Comparison of ENCODE assay signal across 24 cellular contexts in genomic region chr6:125940691-125941090, GRCh38. TPM values are rescaled to one million over a fixed set of nuclear protein-coding genes. Genes with fewer than 3 reads are reported as not detected.
DNase-seq lines count a peak whose midpoint lies in the region; ATAC-seq and TF ChIP-seq lines count a peak whose summit lies in the region.
"Had no signal": no experiment of that assay in that cellular context is flagged by ENCODE, and none has a peak within 500 bp of the region (broad histone marks: within the 10 kb centered on the region; RNA-seq: fewer than 3 reads in every experiment).

No MANE protein-coding gene starts in this region.

- intact Hi-C loops in IMR-90 (cut with micrococcal nuclease) (no loop called here), breast epithelium (cut with DNase I; ENCODE audit: low total_unique reads) (no loop called here), vagina (cut with DNase I) (no loop called here)
- intact Hi-C loops in naive thymus-derived CD4-positive, alpha-beta T cell (cut with micrococcal nuclease): no loop called here

- H3K56ac ChIP-seq in IMR-90 (ENCODE audit: extremely low read depth, insufficient read depth, low read length): no peak overlapping the region; the same call in 1 of the 2 replicates

- H4K8ac ChIP-seq in IMR-90 (ENCODE audit: low read depth in 2 of 2, low read length in 2 of 2): peak overlapping the region; percentile 63 to 76

- BruUV-seq in IMR-90 (replicated peaks; lab: Mats Ljungman, UMichigan): no TSS peak

- H3K4me1 ChIP-seq in IMR-90 (ENCODE audit: control insufficient read depth, insufficient read depth, low read length): peaks cover 18% of the 10 kb centered on the region
- H3K4me1 ChIP-seq in breast epithelium: no peaks in the 10 kb centered on the region
- peaks cover 43% of the 10 kb centered on the region for H3K4me1 ChIP-seq in hepatocyte (ENCODE audit: insufficient read depth)
- H3K4me1 ChIP-seq in vagina: peaks cover 23% of the 10 kb centered on the region
- no peaks in the 10 kb centered on the region for H3K4me1 ChIP-seq in naive thymus-derived CD4-positive, alpha-beta T cell (ENCODE audit: control insufficient read depth in 2 of 2, insufficient read depth in 2 of 2, low read length in 2 of 2)
- H3K4me1 ChIP-seq: testis had no signal

- H3K14ac ChIP-seq in IMR-90 (replicated peaks; ENCODE audit: low read depth, low read length): peak overlapping the region; percentile 17; the same call in 1 of the 2 replicates

- TF ChIP-seq POLR2A in IMR-90 (IDR thresholded peaks at IDR 0.05; ENCODE audit: low read depth, low read length): no peak
- no peak for TF ChIP-seq POLR2A in breast epithelium (IDR thresholded peaks at IDR 0.05)
- no peak for TF ChIP-seq POLR2A in vagina (IDR thresholded peaks at IDR 0.05)

- peak; percentile 45 for ATAC-seq in IMR-90 (ENCODE audit: low read depth)
- ATAC-seq in naive thymus-derived CD4-positive, alpha-beta T cell: no peak
- no peak for ATAC-seq in HG03354 (IDR thresholded peaks at IDR 0.05; ENCODE audit: poor library complexity, severe bottlenecking, unreplicated experiment)
- ATAC-seq: heart right ventricle, sciatic nerve had no signal

- H3K18ac ChIP-seq in IMR-90 (ENCODE audit: low read depth, low read length): peak overlapping the region; percentile 76

- no CpG with 5 or more reads among the region's 3 CpGs for WGBS in IMR-90 (ENCODE audit: extremely low coverage in 2 of 2, insufficient read length in 1 of 2), 2 experiments
- 42% methylated on average over 3 of the region's 3 CpGs for WGBS in hepatocyte (ENCODE audit: low lambda C conversion rate, missing lambda C conversion rate)

- peak overlapping the region; percentile 63 for H3K4ac ChIP-seq in IMR-90 (ENCODE audit: low read depth, low read length)

- H3K79me1 ChIP-seq in IMR-90 (ENCODE audit: low read depth in 1 of 2, low read length in 2 of 2): no peaks in the 10 kb centered on the region

- H4K5ac ChIP-seq in IMR-90 (ENCODE audit: low read depth, low read length): peak overlapping the region; percentile 10

- H3K4me3 ChIP-seq in IMR-90 (ENCODE audit: insufficient read depth, low read depth, low read length) (no peak overlapping the region), breast epithelium (no peak overlapping the region), hepatocyte (no peak overlapping the region), vagina (no peak overlapping the region)
- H3K4me3 ChIP-seq in naive thymus-derived CD4-positive, alpha-beta T cell (ENCODE audit: low read length): no peak overlapping the region
- H3K4me3 ChIP-seq: heart right ventricle, testis had no signal

- H3K9me1 ChIP-seq in IMR-90 (ENCODE audit: insufficient read depth, low read length): no peaks in the 10 kb centered on the region

- H3K36me3 Mint-ChIP-seq in naive thymus-derived CD4-positive, alpha-beta T cell: peaks cover 0 to under 1% (median 0%) of the 10 kb centered on the region in 5 donors
- H3K36me3 Mint-ChIP-seq: CD14-positive monocyte had no signal

- peak overlapping the region; percentile 83 for H2BK20ac ChIP-seq in IMR-90 (ENCODE audit: low read depth, low read length)

- peak overlapping the region; percentile 58; the same call in 1 of the 2 replicates for H4K91ac ChIP-seq in IMR-90 (ENCODE audit: insufficient read depth, low read depth, low read length)

- H3K36me3 ChIP-seq in IMR-90 (ENCODE audit: control insufficient read depth, insufficient read depth, low read length) (no peaks in the 10 kb centered on the region), breast epithelium (no peaks in the 10 kb centered on the region), hepatocyte (replicated peaks; ENCODE audit: insufficient read depth, low read depth) (no peaks in the 10 kb centered on the region), vagina (no peaks in the 10 kb centered on the region)
- H3K36me3 ChIP-seq in naive thymus-derived CD4-positive, alpha-beta T cell (ENCODE audit: control insufficient read depth in 2 of 3, insufficient read depth in 3 of 3, low read length in 3 of 3): no peaks in the 10 kb centered on the region
- H3K36me3 ChIP-seq: heart right ventricle had no signal

- no peak overlapping the region for H3K4me2 ChIP-seq in IMR-90 (ENCODE audit: low read depth, low read length)
- H3K4me2 ChIP-seq in hepatocyte: no peak overlapping the region

- peak overlapping the region; percentile 52; the same call in 2 of the 3 replicates for H2BK15ac ChIP-seq in IMR-90 (ENCODE audit: low read depth, low read length)

- H3K4me1 Mint-ChIP-seq in naive thymus-derived CD4-positive, alpha-beta T cell: peaks cover 0 to 14% (median 0%) of the 10 kb centered on the region in 7 donors

- H3K9me3 Mint-ChIP-seq in naive thymus-derived CD4-positive, alpha-beta T cell: peaks cover 0 to 2% (median 0%) of the 10 kb centered on the region in 11 donors
- H3K9me3 Mint-ChIP-seq: T-helper 2 cell treated with Interferon-gamma antibody and Interleukin-4, amounts not matched to agents 5 μg/mL and 100 μg/mL, for 36 hours had no signal

- no peaks in the 10 kb centered on the region for H3K9me3 ChIP-seq in IMR-90 (ENCODE audit: control insufficient read depth, insufficient read depth, low read length)
- H3K9me3 ChIP-seq in breast epithelium: no peaks in the 10 kb centered on the region
- no peaks in the 10 kb centered on the region for H3K9me3 ChIP-seq in hepatocyte (ENCODE audit: low read depth)
- no peaks in the 10 kb centered on the region for H3K9me3 ChIP-seq in vagina
- H3K9me3 ChIP-seq in naive thymus-derived CD4-positive, alpha-beta T cell (ENCODE audit: control insufficient read depth in 2 of 3, low read length in 3 of 3): no peaks in the 10 kb centered on the region
- H3K9me3 ChIP-seq: heart right ventricle, testis had no signal

- peak overlapping the region; percentile 32 for H2BK5ac ChIP-seq in IMR-90 (ENCODE audit: low read depth, low read length, poor library complexity, severe bottlenecking)

- H3K27ac ChIP-seq in IMR-90 (ENCODE audit: insufficient read depth, low read length): no peak overlapping the region
- H3K27ac ChIP-seq in breast epithelium: peak overlapping the region; percentile 52 to 61
- peak overlapping the region; percentile 15 for H3K27ac ChIP-seq in hepatocyte
- H3K27ac ChIP-seq in vagina: peak overlapping the region; percentile 34
- H3K27ac ChIP-seq in naive thymus-derived CD4-positive, alpha-beta T cell (ENCODE audit: low read depth, low read length): no peak overlapping the region
- H3K27ac ChIP-seq: testis had no signal

- H3K9ac ChIP-seq in IMR-90 (ENCODE audit: low read depth, low read length): no peak overlapping the region

- TF ChIP-seq CTCF in IMR-90 (conservative IDR thresholded peaks at IDR 0.05; ENCODE audit: low read depth, low read length): no peak
- TF ChIP-seq CTCF in breast epithelium (IDR thresholded peaks at IDR 0.05): no peak
- no peak for TF ChIP-seq CTCF in hepatocyte (IDR thresholded peaks at IDR 0.05; ENCODE audit: poor library complexity)
- TF ChIP-seq CTCF in vagina (IDR thresholded peaks at IDR 0.05): no peak

- H2AFZ ChIP-seq in IMR-90 (replicated peaks; ENCODE audit: low read length, poor library complexity) (peak overlapping the region; percentile 75), hepatocyte (no peak overlapping the region)

- H3K27ac Mint-ChIP-seq in naive thymus-derived CD4-positive, alpha-beta T cell: no peak overlapping the region
- H3K27ac Mint-ChIP-seq: CD14-positive monocyte; T-helper 2 cell treated with Interferon-gamma antibody and Interleukin-4, amounts not matched to agents 5 μg/mL and 100 μg/mL, for 36 hours had no signal

- H3K27me3 ChIP-seq in IMR-90 (ENCODE audit: control insufficient read depth, insufficient read depth, low read length) (no peaks in the 10 kb centered on the region), breast epithelium (no peaks in the 10 kb centered on the region), hepatocyte (no peaks in the 10 kb centered on the region), vagina (no peaks in the 10 kb centered on the region)
- H3K27me3 ChIP-seq in naive thymus-derived CD4-positive, alpha-beta T cell (ENCODE audit: control insufficient read depth in 2 of 2, insufficient read depth in 2 of 2, low read length in 2 of 2): no peaks in the 10 kb centered on the region
- H3K27me3 ChIP-seq: testis had no signal

- no peak overlapping the region for H2AK9ac ChIP-seq in IMR-90 (replicated peaks; ENCODE audit: low read depth, low read length, poor library complexity)

- peaks cover 0 to 6% (median 6%) of the 10 kb centered on the region in 5 donors for H3K27me3 Mint-ChIP-seq in naive thymus-derived CD4-positive, alpha-beta T cell

- POLR2A ChIA-PET in IMR-90 (lab: Charles Lee; ENCODE audit: unreplicated experiment): interaction anchor here (0.6 kb wide), 1 partner anchor 195 kb away, joined by 3 read pairs; no protein-coding TSS in a partner anchor
- POLR2A ChIA-PET in naive thymus-derived CD4-positive, alpha-beta T cell (lab: Charles Lee): no interaction called here

- H3K23ac ChIP-seq in IMR-90 (ENCODE audit: low read depth, low read length): peak overlapping the region; percentile 41; the same call in 1 of the 2 replicates

- no peaks in the 10 kb centered on the region for H3K9me2 ChIP-seq in hepatocyte (replicated peaks; ENCODE audit: insufficient read depth)

- in situ Hi-C loops in IMR-90 (cut with MboI; ENCODE audit: low sequenced_read_pairs): no loop called here

- H3K4me3 Mint-ChIP-seq in naive thymus-derived CD4-positive, alpha-beta T cell: no peak overlapping the region
- H3K4me3 Mint-ChIP-seq: CD14-positive monocyte; T-helper 2 cell treated with Interferon-gamma antibody and Interleukin-4, amounts not matched to agents 5 μg/mL and 100 μg/mL, for 36 hours had no signal

- peak; percentile 32 for DNase-seq in IMR-90
- DNase-seq in breast epithelium (ENCODE audit: low spot score in 2 of 2): no peak
- no peak for DNase-seq in hepatocyte (ENCODE audit: low spot score)
- DNase-seq in vagina (ENCODE audit: extremely low spot score in 2 of 2): no peak
- DNase-seq in naive thymus-derived CD4-positive, alpha-beta T cell: no peak
- no peak for DNase-seq in GM19240 (ENCODE audit: insufficient read length, low spot score)
- DNase-seq: activated CD4-positive, CD25-positive, alpha-beta regulatory T cell treated with anti-CD3 and anti-CD28 coated beads, Interleukin-2, amount 50 U/mL, for 72 hours; activated effector memory CD4-positive, alpha-beta T cell treated with anti-CD3 and anti-CD28 coated beads, Interleukin-2, amount 50 U/mL, for 16 hours; anterior cingulate cortex; DMS79 treated with DMSO at 0.1 percent for 48 hours; heart right ventricle; islet precursor cell; KBM-7; NCI-H1105 treated with DMSO at 0.1 percent for 48 hours; NCI-H2227 treated with DMSO at 0.1 percent for 48 hours; NK-92 treated with Interleukin-12 subunit alpha and Interleukin-12 subunit beta, amount 100 ng/mL, for 24 hours; nucleus accumbens; SHP77 treated with DMSO at 0.1 percent for 48 hours; stimulated activated CD4-positive, alpha-beta T cell treated with anti-CD3 and anti-CD28 coated beads, Interleukin-4, amount 100 ng/mL, for 24 hours; testis had no signal

- H3K79me2 ChIP-seq in hepatocyte: no peaks in the 10 kb centered on the region

- H2AK5ac ChIP-seq in IMR-90 (ENCODE audit: low read depth, low read length): no peak overlapping the region

- peak overlapping the region; percentile 76 for H2BK120ac ChIP-seq in IMR-90 (ENCODE audit: low read depth, low read length)

- TF ChIP-seq RAD21 in IMR-90 (IDR thresholded peaks at IDR 0.05; ENCODE audit: low read length): no peak

- CTCF ChIA-PET in IMR-90 (lab: Yijun Ruan, JAX): interaction anchor here (1.2 kb wide), 1 partner anchor 152 kb away, joined by 3 read pairs; no protein-coding TSS in a partner anchor
- CTCF ChIA-PET in naive thymus-derived CD4-positive, alpha-beta T cell (lab: Charles Lee): no interaction called here

- dilution Hi-C loops in IMR-90 (cut with HindIII; ENCODE audit: low sequenced_read_pairs, unreplicated experiment): no loop called here

- H4K20me1 ChIP-seq in IMR-90 (ENCODE audit: insufficient read depth, low read length) (no peaks in the 10 kb centered on the region), hepatocyte (ENCODE audit: insufficient read depth, poor library complexity, severe bottlenecking) (no peaks in the 10 kb centered on the region)

RNA-seq across cellular contexts. Expression of gene HINT3, which starts 15.9 kb away (rescaled TPM):
- total RNA-seq in IMR-90 (2012; rRNA removed) (6.5 and 9.4 TPM in 2 replicates), breast epithelium (10 to 100 TPM; 19.0 to 37.3 (median 26.2) TPM), hepatocyte (28.0 and 32.9 TPM in 2 replicates), vagina (18.4 TPM)
- polyA plus RNA-seq in IMR-90 (2012; rRNA removed) (2.3 and 3.4 TPM in 2 replicates), hepatocyte (12.0 and 15.4 TPM in 2 replicates)
- 2.0 and 2.6 TPM in 2 replicates for polyA plus RNA-seq in IMR-90 (2012; cell fraction: cytosol; rRNA removed)
- polyA plus RNA-seq in IMR-90 (2012; cell fraction: nucleus; rRNA removed; ENCODE audit: low replicate concordance): 0.77 and 1.2 TPM in 2 replicates
- total RNA-seq in naive thymus-derived CD4-positive, alpha-beta T cell: 10 to 100 TPM in 2 of 5 experiments, 1 to 10 TPM in 3; 7.7 to 12.4 (median 9.5) TPM
- polyA plus RNA-seq in naive thymus-derived CD4-positive, alpha-beta T cell: 10 to 100 TPM in 1 of 2 donors, 1 to 10 TPM in 1; 7.8 to 11.0 TPM

RNA-seq across cellular contexts. Expression of gene TRMT11, which starts 45.6 kb away (rescaled TPM):
- total RNA-seq in IMR-90 (2012; rRNA removed): 19.0 and 29.7 TPM in 2 replicates
- polyA plus RNA-seq in IMR-90 (2012; rRNA removed): 10.9 and 14.3 TPM in 2 replicates
- 2.1 and 3.4 TPM in 2 replicates for polyA plus RNA-seq in IMR-90 (2012; cell fraction: cytosol; rRNA removed)
- 3.1 and 42.8 TPM in 2 replicates for polyA plus RNA-seq in IMR-90 (2012; cell fraction: nucleus; rRNA removed; ENCODE audit: low replicate concordance)
- 10 to 100 TPM; 17.3 to 48.3 (median 39.7) TPM for total RNA-seq in breast epithelium
- 20.7 and 27.6 TPM in 2 replicates for total RNA-seq in hepatocyte
- polyA plus RNA-seq in hepatocyte: 14.8 and 18.6 TPM in 2 replicates
- total RNA-seq in vagina: 28.0 TPM
- total RNA-seq in naive thymus-derived CD4-positive, alpha-beta T cell: 10 to 100 TPM; 13.6 to 34.1 (median 20.1) TPM
- 10 to 100 TPM; 12.4 to 14.3 TPM for polyA plus RNA-seq in naive thymus-derived CD4-positive, alpha-beta T cell

Comparison
In these comparisons a context has a peak if more than half of its experiments do, and no peak if none do; other contexts are left out.
1. H3K27ac ChIP-seq: peak in breast epithelium (2 of 2), hepatocyte (single experiment) and vagina (single experiment); none in IMR-90 (single experiment) and naive thymus-derived CD4-positive, alpha-beta T cell (single experiment).